1 cellular context compared by ENCODE assay signal in the genomic region with DNA sequence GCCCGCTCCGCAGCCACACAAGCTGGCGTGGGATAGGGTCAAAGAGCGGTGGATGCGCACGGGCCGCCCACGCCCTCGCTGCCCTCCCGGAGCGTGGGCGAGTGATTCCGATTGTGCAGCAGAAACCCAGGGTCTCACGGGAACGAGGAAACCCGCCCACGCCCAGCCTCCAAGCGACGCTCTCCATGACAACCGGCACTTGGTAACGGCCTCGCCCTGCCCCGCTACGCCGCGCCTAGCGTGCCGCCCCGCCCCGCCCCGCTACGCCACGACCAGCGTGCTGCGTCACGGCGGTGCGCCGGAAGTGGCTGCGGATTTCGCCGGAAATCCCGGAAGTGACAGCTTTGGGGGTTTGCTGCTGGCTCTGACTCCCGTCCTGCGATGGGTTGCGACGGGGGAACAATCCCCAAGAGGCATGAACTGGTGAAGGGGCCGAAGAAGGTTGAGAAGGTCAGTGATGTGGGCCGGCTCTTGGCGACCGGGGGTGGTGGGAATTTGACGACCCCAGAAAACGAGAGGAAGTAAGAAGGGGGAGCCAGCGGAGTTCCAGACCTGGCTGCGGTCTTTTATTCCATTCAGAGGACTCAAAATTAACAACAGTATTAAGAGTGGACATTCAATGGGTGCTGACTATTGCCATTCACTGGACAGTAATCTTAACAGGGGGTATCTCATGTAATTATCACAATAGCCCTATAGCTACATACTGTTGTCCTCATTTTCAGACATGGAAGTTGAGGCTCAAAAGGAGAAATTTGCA.
TF ChIP-seq lines count a peak whose summit lies in the region.

A gene with protein sequence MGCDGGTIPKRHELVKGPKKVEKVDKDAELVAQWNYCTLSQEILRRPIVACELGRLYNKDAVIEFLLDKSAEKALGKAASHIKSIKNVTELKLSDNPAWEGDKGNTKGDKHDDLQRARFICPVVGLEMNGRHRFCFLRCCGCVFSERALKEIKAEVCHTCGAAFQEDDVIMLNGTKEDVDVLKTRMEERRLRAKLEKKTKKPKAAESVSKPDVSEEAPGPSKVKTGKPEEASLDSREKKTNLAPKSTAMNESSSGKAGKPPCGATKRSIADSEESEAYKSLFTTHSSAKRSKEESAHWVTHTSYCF (plus strand): TSS at position 311 of the 760 bp plus-strand sequence. CDS start 71 bp downstream, at position 382.

TF ChIP-seq in HepG2, 621 proteins besides CTCF, POLR2A, EP300 and RAD21 (continued from another document and continues in another):
- TF ChIP-seq ZUFSP (CRISPR knock-in tag; IDR thresholded peaks at IDR 0.05; ENCODE audit: borderline replicate concordance) (no peak), MIER2 (CRISPR knock-in tag; IDR thresholded peaks at IDR 0.05) (peak; percentile 76; the same call in 1 of the 2 replicates), ZNF841 (CRISPR knock-in tag; IDR thresholded peaks at IDR 0.05; ENCODE audit: borderline replicate concordance) (no peak; the same call in 1 of the 2 replicates), ZNF17 (CRISPR knock-in tag; IDR thresholded peaks at IDR 0.05) (no peak), XRCC5 (optimal IDR thresholded peaks at IDR 0.05; ENCODE audit: low read length) (peak; percentile 95), ZNF138 (CRISPR knock-in tag; IDR thresholded peaks at IDR 0.05; ENCODE audit: low read depth) (no peak), BCL6 (CRISPR knock-in tag; IDR thresholded peaks at IDR 0.05) (peak; percentile 62), ZNF30 (CRISPR knock-in tag; IDR thresholded peaks at IDR 0.05) (no peak), ZFP41 (CRISPR knock-in tag; IDR thresholded peaks at IDR 0.05; ENCODE audit: borderline replicate concordance) (peak; percentile 75; the same call in 1 of the 2 replicates), ATF7-NPFF (CRISPR knock-in tag; IDR thresholded peaks at IDR 0.05; ENCODE audit: low read depth) (peak; percentile 87), ZNF776 (CRISPR knock-in tag; IDR thresholded peaks at IDR 0.05) (no peak; the same call in 1 of the 2 replicates), NKX3-1 (CRISPR knock-in tag; IDR thresholded peaks at IDR 0.05) (peak; percentile 75; the same call in 1 of the 2 replicates), TBX2 (CRISPR knock-in tag; IDR thresholded peaks at IDR 0.05; ENCODE audit: borderline replicate concordance) (peak; percentile 94), HOXA7 (CRISPR knock-in tag; IDR thresholded peaks at IDR 0.05) (0 out of 2 replicates have a peak, but pooled peaks have one; percentile 83), ZNF550 (CRISPR knock-in tag; IDR thresholded peaks at IDR 0.05; ENCODE audit: borderline replicate concordance) (0 out of 2 replicates have a peak, but pooled peaks have one; percentile 18), MIXL1 (CRISPR knock-in tag; IDR thresholded peaks at IDR 0.05) (peak; percentile 74), ZSCAN12 (CRISPR knock-in tag; IDR thresholded peaks at IDR 0.05) (0 out of 2 replicates have a peak, but pooled peaks have one; percentile 66), ZBTB38 (CRISPR knock-in tag; IDR thresholded peaks at IDR 0.05) (peak; percentile 98), ZNF280B (CRISPR knock-in tag; IDR thresholded peaks at IDR 0.05; ENCODE audit: borderline replicate concordance) (peak; percentile 98; the same call in 1 of the 2 replicates), ZNF329 (CRISPR knock-in tag; IDR thresholded peaks at IDR 0.05; ENCODE audit: low read depth) (no peak; the same call in none of the 2 replicates), TRIM24 (CRISPR knock-in tag; IDR thresholded peaks at IDR 0.05) (no peak), MEIS2 (CRISPR knock-in tag; IDR thresholded peaks at IDR 0.05) (peak; percentile 85), HDAC2 (CRISPR knock-in tag; IDR thresholded peaks at IDR 0.05) (peak; percentile 100), ZNF816 (CRISPR knock-in tag; IDR thresholded peaks at IDR 0.05; ENCODE audit: borderline replicate concordance) (0 out of 2 replicates have a peak, but pooled peaks have one; percentile 59), GATAD2A (CRISPR knock-in tag; IDR thresholded peaks at IDR 0.05) (peak; percentile 33; the same call in 1 of the 2 replicates), ZNF260 (CRISPR knock-in tag; IDR thresholded peaks at IDR 0.05; ENCODE audit: borderline replicate concordance, low read depth) (no peak), SRSF9 (IDR thresholded peaks at IDR 0.05; ENCODE audit: borderline replicate concordance, insufficient read depth, low read depth, low read length, poor library complexity, severe bottlenecking) (no peak), ZNF703 (CRISPR knock-in tag; IDR thresholded peaks at IDR 0.05; ENCODE audit: borderline replicate concordance) (no peak), ZNF766 (CRISPR knock-in tag; IDR thresholded peaks at IDR 0.05; ENCODE audit: borderline replicate concordance) (peak; percentile 78; the same call in 1 of the 2 replicates), BCL3 (CRISPR knock-in tag; IDR thresholded peaks at IDR 0.05) (peak; percentile 91), ATF1 (CRISPR knock-in tag; IDR thresholded peaks at IDR 0.05) (peak; percentile 99), ZNF546 (CRISPR knock-in tag; conservative IDR thresholded peaks at IDR 0.05) (peak; percentile 90), ZNF619 (CRISPR knock-in tag; IDR thresholded peaks at IDR 0.05) (peak; percentile 99), HOXD1 (CRISPR knock-in tag; IDR thresholded peaks at IDR 0.05) (peak; percentile 98), ZFP82 (CRISPR knock-in tag; IDR thresholded peaks at IDR 0.05; ENCODE audit: borderline replicate concordance) (0 out of 2 replicates have a peak, but pooled peaks have one; percentile 32), ZNF644 (CRISPR knock-in tag; IDR thresholded peaks at IDR 0.05; ENCODE audit: low read depth) (no peak), SOX13 (IDR thresholded peaks at IDR 0.05) (peak; percentile 52; the same call in 1 of the 2 replicates), SOX13 (CRISPR knock-in tag; conservative IDR thresholded peaks at IDR 0.05 in 1 of 2, IDR thresholded peaks at IDR 0.05 in 1 of 2) (peak in 1 of 2 experiments; percentile 69; a peak in 2 of 4 replicates), NAIF1 (CRISPR knock-in tag; IDR thresholded peaks at IDR 0.05; ENCODE audit: borderline replicate concordance) (no peak), HNF4G (IDR thresholded peaks at IDR 0.05; ENCODE audit: borderline replicate concordance, low read depth, low read length) (no peak; the same call in 1 of the 2 replicates), HNF4G (CRISPR knock-in tag; IDR thresholded peaks at IDR 0.05; ENCODE audit: borderline replicate concordance, low read depth) (peak; percentile 54; the same call in 1 of the 2 replicates), STAT5B (CRISPR knock-in tag; IDR thresholded peaks at IDR 0.05) (peak; percentile 54; the same call in 1 of the 2 replicates), ZNF552 (CRISPR knock-in tag; IDR thresholded peaks at IDR 0.05; ENCODE audit: borderline replicate concordance) (peak; percentile 76; the same call in 1 of the 2 replicates), ZNF3 (CRISPR knock-in tag; IDR thresholded peaks at IDR 0.05) (0 out of 2 replicates have a peak, but pooled peaks have one; percentile 14), DNMT1 (CRISPR knock-in tag; IDR thresholded peaks at IDR 0.05) (peak; percentile 100), GTF3A (CRISPR knock-in tag; conservative IDR thresholded peaks at IDR 0.05) (no peak), KMT2B (CRISPR knock-in tag; IDR thresholded peaks at IDR 0.05) (peak; percentile 99)
- TF ChIP-seq, protein P1, sequence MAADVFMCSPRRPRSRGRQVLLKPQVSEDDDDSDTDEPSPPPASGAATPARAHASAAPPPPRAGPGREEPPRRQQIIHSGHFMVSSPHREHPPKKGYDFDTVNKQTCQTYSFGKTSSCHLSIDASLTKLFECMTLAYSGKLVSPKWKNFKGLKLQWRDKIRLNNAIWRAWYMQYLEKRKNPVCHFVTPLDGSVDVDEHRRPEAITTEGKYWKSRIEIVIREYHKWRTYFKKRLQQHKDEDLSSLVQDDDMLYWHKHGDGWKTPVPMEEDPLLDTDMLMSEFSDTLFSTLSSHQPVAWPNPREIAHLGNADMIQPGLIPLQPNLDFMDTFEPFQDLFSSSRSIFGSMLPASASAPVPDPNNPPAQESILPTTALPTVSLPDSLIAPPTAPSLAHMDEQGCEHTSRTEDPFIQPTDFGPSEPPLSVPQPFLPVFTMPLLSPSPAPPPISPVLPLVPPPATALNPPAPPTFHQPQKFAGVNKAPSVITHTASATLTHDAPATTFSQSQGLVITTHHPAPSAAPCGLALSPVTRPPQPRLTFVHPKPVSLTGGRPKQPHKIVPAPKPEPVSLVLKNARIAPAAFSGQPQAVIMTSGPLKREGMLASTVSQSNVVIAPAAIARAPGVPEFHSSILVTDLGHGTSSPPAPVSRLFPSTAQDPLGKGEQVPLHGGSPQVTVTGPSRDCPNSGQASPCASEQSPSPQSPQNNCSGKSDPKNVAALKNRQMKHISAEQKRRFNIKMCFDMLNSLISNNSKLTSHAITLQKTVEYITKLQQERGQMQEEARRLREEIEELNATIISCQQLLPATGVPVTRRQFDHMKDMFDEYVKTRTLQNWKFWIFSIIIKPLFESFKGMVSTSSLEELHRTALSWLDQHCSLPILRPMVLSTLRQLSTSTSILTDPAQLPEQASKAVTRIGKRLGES (CRISPR knock-in tag; IDR thresholded peaks at IDR 0.05; ENCODE audit: borderline replicate concordance), result peak; percentile 65; the same call in 1 of the 2 replicates
- TF ChIP-seq, protein P2, sequence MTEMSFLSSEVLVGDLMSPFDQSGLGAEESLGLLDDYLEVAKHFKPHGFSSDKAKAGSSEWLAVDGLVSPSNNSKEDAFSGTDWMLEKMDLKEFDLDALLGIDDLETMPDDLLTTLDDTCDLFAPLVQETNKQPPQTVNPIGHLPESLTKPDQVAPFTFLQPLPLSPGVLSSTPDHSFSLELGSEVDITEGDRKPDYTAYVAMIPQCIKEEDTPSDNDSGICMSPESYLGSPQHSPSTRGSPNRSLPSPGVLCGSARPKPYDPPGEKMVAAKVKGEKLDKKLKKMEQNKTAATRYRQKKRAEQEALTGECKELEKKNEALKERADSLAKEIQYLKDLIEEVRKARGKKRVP (CRISPR knock-in tag; IDR thresholded peaks at IDR 0.05), result peak in 1 of 2 experiments; percentile 85; a peak in 2 of 4 replicates
- TF ChIP-seq, protein P3, sequence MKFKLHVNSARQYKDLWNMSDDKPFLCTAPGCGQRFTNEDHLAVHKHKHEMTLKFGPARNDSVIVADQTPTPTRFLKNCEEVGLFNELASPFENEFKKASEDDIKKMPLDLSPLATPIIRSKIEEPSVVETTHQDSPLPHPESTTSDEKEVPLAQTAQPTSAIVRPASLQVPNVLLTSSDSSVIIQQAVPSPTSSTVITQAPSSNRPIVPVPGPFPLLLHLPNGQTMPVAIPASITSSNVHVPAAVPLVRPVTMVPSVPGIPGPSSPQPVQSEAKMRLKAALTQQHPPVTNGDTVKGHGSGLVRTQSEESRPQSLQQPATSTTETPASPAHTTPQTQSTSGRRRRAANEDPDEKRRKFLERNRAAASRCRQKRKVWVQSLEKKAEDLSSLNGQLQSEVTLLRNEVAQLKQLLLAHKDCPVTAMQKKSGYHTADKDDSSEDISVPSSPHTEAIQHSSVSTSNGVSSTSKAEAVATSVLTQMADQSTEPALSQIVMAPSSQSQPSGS (CRISPR knock-in tag; IDR thresholded peaks at IDR 0.05), result peak; percentile 83
- TF ChIP-seq, protein P4, sequence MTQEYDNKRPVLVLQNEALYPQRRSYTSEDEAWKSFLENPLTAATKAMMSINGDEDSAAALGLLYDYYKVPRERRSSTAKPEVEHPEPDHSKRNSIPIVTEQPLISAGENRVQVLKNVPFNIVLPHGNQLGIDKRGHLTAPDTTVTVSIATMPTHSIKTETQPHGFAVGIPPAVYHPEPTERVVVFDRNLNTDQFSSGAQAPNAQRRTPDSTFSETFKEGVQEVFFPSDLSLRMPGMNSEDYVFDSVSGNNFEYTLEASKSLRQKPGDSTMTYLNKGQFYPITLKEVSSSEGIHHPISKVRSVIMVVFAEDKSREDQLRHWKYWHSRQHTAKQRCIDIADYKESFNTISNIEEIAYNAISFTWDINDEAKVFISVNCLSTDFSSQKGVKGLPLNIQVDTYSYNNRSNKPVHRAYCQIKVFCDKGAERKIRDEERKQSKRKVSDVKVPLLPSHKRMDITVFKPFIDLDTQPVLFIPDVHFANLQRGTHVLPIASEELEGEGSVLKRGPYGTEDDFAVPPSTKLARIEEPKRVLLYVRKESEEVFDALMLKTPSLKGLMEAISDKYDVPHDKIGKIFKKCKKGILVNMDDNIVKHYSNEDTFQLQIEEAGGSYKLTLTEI (CRISPR knock-in tag; conservative IDR thresholded peaks at IDR 0.05), result no peak
- TF ChIP-seq, protein P5, sequence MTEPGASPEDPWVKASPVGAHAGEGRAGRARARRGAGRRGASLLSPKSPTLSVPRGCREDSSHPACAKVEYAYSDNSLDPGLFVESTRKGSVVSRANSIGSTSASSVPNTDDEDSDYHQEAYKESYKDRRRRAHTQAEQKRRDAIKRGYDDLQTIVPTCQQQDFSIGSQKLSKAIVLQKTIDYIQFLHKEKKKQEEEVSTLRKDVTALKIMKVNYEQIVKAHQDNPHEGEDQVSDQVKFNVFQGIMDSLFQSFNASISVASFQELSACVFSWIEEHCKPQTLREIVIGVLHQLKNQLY (CRISPR knock-in tag; IDR thresholded peaks at IDR 0.05), result peak; percentile 81
